In genomic region chr5:83387041-83387440, GRCh38 we compare ENCODE assay signal across 15 cellular contexts.
"Had no signal": no experiment of that assay in that cellular context is flagged by ENCODE, and none has a peak within 500 bp of the region (broad histone marks: within the 10 kb centered on the region; RNA-seq: fewer than 3 reads in every experiment).

No MANE protein-coding gene starts in this region.

- ATAC-seq: left cardiac atrium; naive thymus-derived CD4-positive, alpha-beta T cell; stimulated activated naive CD8-positive, alpha-beta T cell treated with anti-CD3 and anti-CD28 coated beads, Interleukin-15, Interleukin-2, amounts not matched to agents 100 U/mL and 50 U/mL, for 24 hours had no signal

- H3K27ac ChIP-seq: transverse colon, vagina had no signal

- FAIRE-seq: endothelial cell of umbilical vein, frontal cortex had no signal

- H3K27me3 ChIP-seq: transverse colon, vagina had no signal

- H3K9me3 ChIP-seq: transverse colon, vagina had no signal

- H3K4me1 ChIP-seq: transverse colon, vagina had no signal

- DNase-seq: activated CD4-positive, alpha-beta T cell treated with anti-CD3 and anti-CD28 coated beads, Interleukin-2, amount 10 ng/mL, durations not matched to agents 7 days and 5 days; activated naive CD4-positive, alpha-beta T cell; activated naive CD8-positive, alpha-beta T cell treated with anti-CD3 and anti-CD28 coated beads, Interleukin-2, amount 10 ng/mL, durations not matched to agents 7 days and 5 days; cortex of kidney; effector CD4-positive, alpha-beta T cell; head of caudate nucleus; left cardiac atrium; naive thymus-derived CD4-positive, alpha-beta T cell; nucleus accumbens; right cardiac atrium; stimulated activated naive CD8-positive, alpha-beta T cell treated with anti-CD3 and anti-CD28 coated beads, Interleukin-15, Interleukin-2, amounts not matched to agents 100 U/mL and 50 U/mL, for 24 hours; transverse colon had no signal

- H3K36me3 ChIP-seq: transverse colon, vagina had no signal

- H3K4me3 ChIP-seq: transverse colon, vagina had no signal
